Comparison of ENCODE assay signal across 13 cellular contexts in genomic region chr6:141107562-141108160, GRCh38.
DNase-seq lines count a peak whose midpoint lies in the region; TF ChIP-seq lines count a peak whose summit lies in the region.
"Had no signal": no experiment of that assay in that cellular context is flagged by ENCODE, and none has a peak within 500 bp of the region (broad histone marks: within the 10 kb centered on the region; RNA-seq: fewer than 3 reads in every experiment).

No MANE protein-coding gene starts in this region.

- no peaks in the 10 kb centered on the region for H3K36me3 Mint-ChIP-seq in Caco-2 (ENCODE audit: insufficient read depth, unreplicated experiment)

- CTCF ChIA-PET in Caco-2 (lab: Charles Lee) = no interaction called here

- no peaks in the 10 kb centered on the region for H3K4me1 Mint-ChIP-seq in Caco-2 (ENCODE audit: low read depth, unreplicated experiment)

- peak; percentile 19 for DNase-seq in GM04504 (ENCODE audit: low read depth)
- peak; percentile 96 for DNase-seq in M059J (ENCODE audit: low read depth)
- peak; percentile 35 for DNase-seq in brain microvascular endothelial cell
- peak; percentile 44 for DNase-seq in kidney epithelial cell (ENCODE audit: low read depth)
- no peak for DNase-seq in NCI-H187 (lab: John Stamatoyannopoulos, UW)
- no peak for DNase-seq in NCI-H1105 (lab: John Stamatoyannopoulos, UW)
- DNase-seq in vagina (ENCODE audit: extremely low spot score in 2 of 2) = no peak
- no peak for DNase-seq in Caco-2
- DNase-seq: activated CD4-positive, alpha-beta T cell treated with anti-CD3 and anti-CD28 coated beads, Interleukin-2, amount 50 U/mL, for 48 hours; NCI-H526; ovary; stimulated activated CD4-positive, alpha-beta T cell treated with anti-CD3 and anti-CD28 coated beads, Interleukin-2, amount 100 ng/mL, for 48 hours had no signal

- H3K27me3 ChIP-seq in brain microvascular endothelial cell (replicated peaks) = no peaks in the 10 kb centered on the region
- no peaks in the 10 kb centered on the region for H3K27me3 ChIP-seq in kidney epithelial cell (ENCODE audit: control insufficient read depth, insufficient read depth, low read length)
- no peaks in the 10 kb centered on the region for H3K27me3 ChIP-seq in vagina
- no peaks in the 10 kb centered on the region for H3K27me3 ChIP-seq in Caco-2 (replicated peaks; ENCODE audit: control insufficient read depth, insufficient read depth, low read length)
- H3K27me3 ChIP-seq: ovary had no signal

- TF ChIP-seq CTCF in brain microvascular endothelial cell (IDR thresholded peaks at IDR 0.05; ENCODE audit: low read depth, low read length, missing control alignments) = no peak
- no peak for TF ChIP-seq CTCF in kidney epithelial cell (IDR thresholded peaks at IDR 0.05; ENCODE audit: insufficient read depth, low read length, poor library complexity, severe bottlenecking)
- TF ChIP-seq CTCF in vagina (IDR thresholded peaks at IDR 0.05) = no peak
- TF ChIP-seq CTCF in Caco-2 (IDR thresholded peaks at IDR 0.05; ENCODE audit: insufficient read depth in 1 of 2, low read depth in 1 of 2, low read length in 1 of 2, severe bottlenecking in 1 of 2, unreplicated experiment in 1 of 2) = no peak

- H3K4me3 ChIP-seq in brain microvascular endothelial cell (ENCODE audit: low read depth, low read length) = no peak overlapping the region
- H3K4me3 ChIP-seq in kidney epithelial cell (ENCODE audit: low read depth, low read length) = no peak overlapping the region
- H3K4me3 ChIP-seq in vagina = no peak overlapping the region
- no peak overlapping the region for H3K4me3 ChIP-seq in Caco-2 (ENCODE audit: low read depth, low read length)
- H3K4me3 ChIP-seq: K562, ovary had no signal

- H3K27ac ChIP-seq in brain microvascular endothelial cell (no peak overlapping the region), vagina (no peak overlapping the region)
- H3K27ac ChIP-seq: ovary had no signal

- no peaks in the 10 kb centered on the region for H3K27me3 Mint-ChIP-seq in Caco-2 (ENCODE audit: insufficient read depth, unreplicated experiment)

- POLR2A ChIA-PET in Caco-2 (lab: Charles Lee) = no interaction called here

- H3K27ac Mint-ChIP-seq in Caco-2 (ENCODE audit: unreplicated experiment) = no peak overlapping the region

- no peak overlapping the region for H3K4me3 Mint-ChIP-seq in Caco-2 (ENCODE audit: unreplicated experiment)

- BruUV-seq in Caco-2 (replicated peaks; lab: Mats Ljungman, UMichigan) = no TSS peak

- intact Hi-C loops in vagina (cut with DNase I) = no loop called here
- intact Hi-C loops in Caco-2 (cut with micrococcal nuclease; ENCODE audit: unreplicated experiment) = no loop called here

- H3K4me1 ChIP-seq in vagina (no peaks in the 10 kb centered on the region), Caco-2 (no peaks in the 10 kb centered on the region)

- in situ Hi-C loops in brain microvascular endothelial cell (cut with HindIII; ENCODE audit: low pct_ligation_motif_present, low sequenced_read_pairs) = no loop called here

- no peak for TF ChIP-seq POLR2A in vagina (IDR thresholded peaks at IDR 0.05)

- H3K9me3 ChIP-seq in vagina (no peaks in the 10 kb centered on the region), Caco-2 (no peaks in the 10 kb centered on the region)
- H3K9me3 ChIP-seq: ovary had no signal

- H3K36me3 ChIP-seq in brain microvascular endothelial cell (replicated peaks) (no peaks in the 10 kb centered on the region), kidney epithelial cell (ENCODE audit: control insufficient read depth, insufficient read depth, low read length) (no peaks in the 10 kb centered on the region), vagina (no peaks in the 10 kb centered on the region), Caco-2 (ENCODE audit: control insufficient read depth, insufficient read depth, low read length) (no peaks in the 10 kb centered on the region)
- H3K36me3 ChIP-seq: ovary had no signal

- H3K9me3 Mint-ChIP-seq in Caco-2 (ENCODE audit: unreplicated experiment) = no peaks in the 10 kb centered on the region

Comparison
In these comparisons a context has a peak if more than half of its experiments do, and no peak if none do; other contexts are left out.
1. DNase-seq: peak in GM04504 (single experiment), M059J (single experiment), brain microvascular endothelial cell (single experiment) and kidney epithelial cell (single experiment); none in NCI-H187 (0 of 2), NCI-H1105 (single experiment), vagina (0 of 2) and Caco-2 (0 of 2).